Comparison of ENCODE assay signal across 21 cellular contexts in genomic region chr7:33918401-33919120, GRCh38. TPM values are rescaled to one million over a fixed set of nuclear protein-coding genes. Genes with fewer than 3 reads are reported as not detected.
"Had no signal": no experiment of that assay in that cellular context is flagged by ENCODE, and none has a peak within 500 bp of the region (broad histone marks: within the 10 kb centered on the region; RNA-seq: fewer than 3 reads in every experiment).

No MANE protein-coding gene starts in this region.

- ATAC-seq: activated T-cell treated with anti-CD3 and anti-CD28 coated beads, Interleukin-2, amount 50 U/mL, for 72 hours; esophagus mucosa; naive thymus-derived CD4-positive, alpha-beta T cell had no signal

- H3K4me3 ChIP-seq: ascending aorta, breast epithelium, neural progenitor cell, right atrium auricular region had no signal

- H3K4me1 Mint-ChIP-seq: memory B cell; naive thymus-derived CD4-positive, alpha-beta T cell; neural progenitor cell had no signal

- H3K36me3 Mint-ChIP-seq: memory B cell; naive thymus-derived CD4-positive, alpha-beta T cell; neural progenitor cell had no signal

- H3K27ac Mint-ChIP-seq: activated T-cell treated with anti-CD3 and anti-CD28 coated beads, Interleukin-2, amount 50 U/mL, for 72 hours; memory B cell; naive thymus-derived CD4-positive, alpha-beta T cell; neural progenitor cell; progenitor cell of endocrine pancreas had no signal

- H3K9me3 Mint-ChIP-seq: activated T-cell treated with anti-CD3 and anti-CD28 coated beads, Interleukin-2, amount 50 U/mL, for 72 hours; memory B cell; naive thymus-derived CD4-positive, alpha-beta T cell; neural progenitor cell had no signal

- H3K27me3 ChIP-seq: ascending aorta, breast epithelium, neural progenitor cell, right atrium auricular region had no signal

- H3K36me3 ChIP-seq: ascending aorta, breast epithelium, neural progenitor cell, right atrium auricular region had no signal

- DNase-seq: activated CD4-positive, alpha-beta T cell treated with anti-CD3 and anti-CD28 coated beads for 1 hour; activated CD8-positive, alpha-beta memory T cell treated with anti-CD3 and anti-CD28 coated beads for 24 hours; activated CD8-positive, alpha-beta memory T cell treated with anti-CD3 and anti-CD28 coated beads, Interleukin-2, amount 50 U/mL, for 48 hours; activated effector memory CD4-positive, alpha-beta T cell treated with anti-CD3 and anti-CD28 coated beads, Interleukin-2, amount 50 U/mL, for 16 hours; activated naive CD4-positive, alpha-beta T cell treated with anti-CD3 and anti-CD28 coated beads, Interleukin-2, amount 50 U/mL, for 16 hours; activated T-cell treated with anti-CD3 and anti-CD28 coated beads, Interleukin-2, amount 50 U/mL, for 72 hours; cerebellar nuclear complex; effector CD4-positive, alpha-beta T cell; naive thymus-derived CD4-positive, alpha-beta T cell; stimulated activated CD4-positive, alpha-beta T cell treated with anti-CD3 and anti-CD28 coated beads, Interleukin-12 subunit alpha, Interleukin-12 subunit beta, amount 100 ng/mL, for 4 hours; stimulated activated CD4-positive, alpha-beta T cell treated with anti-CD3 and anti-CD28 coated beads, Interleukin-1b, Interleukin-23, amount 100 ng/mL, for 48 hours; stimulated activated CD8-positive, alpha-beta memory T cell treated with anti-CD3 and anti-CD28 coated beads, Interleukin-4, amount 100 ng/mL, for 48 hours; stimulated activated naive CD4-positive, alpha-beta T cell; T-helper 9 cell had no signal

- H3K4me3 Mint-ChIP-seq: activated T-cell treated with anti-CD3 and anti-CD28 coated beads, Interleukin-2, amount 50 U/mL, for 72 hours; memory B cell; naive thymus-derived CD4-positive, alpha-beta T cell; neural progenitor cell had no signal

RNA-seq across cellular contexts. Expression of gene BMPER, which starts 13.2 kb away (rescaled TPM):
- total RNA-seq: ascending aorta, esophagus mucosa had no signal
